Comparison of ENCODE assay signal across 1 cellular context in the genomic region with DNA sequence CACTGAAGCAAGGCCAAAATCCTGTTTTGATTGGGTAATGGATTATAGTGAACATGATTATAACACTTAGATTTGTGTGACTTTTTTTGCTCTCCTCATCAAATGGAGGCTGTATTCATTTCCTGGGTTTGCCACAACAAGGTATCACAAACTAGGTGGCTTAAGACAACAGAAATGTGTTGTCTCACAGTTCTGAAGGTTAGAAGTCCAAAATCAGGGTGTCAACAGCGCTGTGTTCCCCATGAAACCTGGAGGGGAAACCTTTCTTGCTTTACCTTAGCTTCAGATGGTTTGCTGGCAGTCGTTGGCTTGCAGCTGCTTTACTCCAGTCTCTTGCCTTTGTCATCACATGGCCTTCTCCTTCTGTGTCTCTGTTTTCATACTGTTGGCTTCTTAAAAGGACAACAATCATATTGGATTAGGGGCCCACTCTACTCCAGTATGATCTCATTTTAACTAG.
TF ChIP-seq lines count a peak whose summit lies in the region.

No MANE protein-coding gene starts in this region.

TF ChIP-seq in HEK293, 187 proteins besides CTCF, POLR2A, EP300 and RAD21 (continued from another document):
- TF ChIP-seq SCRT1 (tag by site-specific recombination; IDR thresholded peaks at IDR 0.05; ENCODE audit: borderline replicate concordance), result no peak
- TF ChIP-seq ZBTB6 (tag by site-specific recombination; IDR thresholded peaks at IDR 0.05), result no peak
- TF ChIP-seq, protein P1, sequence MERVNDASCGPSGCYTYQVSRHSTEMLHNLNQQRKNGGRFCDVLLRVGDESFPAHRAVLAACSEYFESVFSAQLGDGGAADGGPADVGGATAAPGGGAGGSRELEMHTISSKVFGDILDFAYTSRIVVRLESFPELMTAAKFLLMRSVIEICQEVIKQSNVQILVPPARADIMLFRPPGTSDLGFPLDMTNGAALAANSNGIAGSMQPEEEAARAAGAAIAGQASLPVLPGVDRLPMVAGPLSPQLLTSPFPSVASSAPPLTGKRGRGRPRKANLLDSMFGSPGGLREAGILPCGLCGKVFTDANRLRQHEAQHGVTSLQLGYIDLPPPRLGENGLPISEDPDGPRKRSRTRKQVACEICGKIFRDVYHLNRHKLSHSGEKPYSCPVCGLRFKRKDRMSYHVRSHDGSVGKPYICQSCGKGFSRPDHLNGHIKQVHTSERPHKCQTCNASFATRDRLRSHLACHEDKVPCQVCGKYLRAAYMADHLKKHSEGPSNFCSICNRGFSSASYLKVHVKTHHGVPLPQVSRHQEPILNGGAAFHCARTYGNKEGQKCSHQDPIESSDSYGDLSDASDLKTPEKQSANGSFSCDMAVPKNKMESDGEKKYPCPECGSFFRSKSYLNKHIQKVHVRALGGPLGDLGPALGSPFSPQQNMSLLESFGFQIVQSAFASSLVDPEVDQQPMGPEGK (tag by site-specific recombination; IDR thresholded peaks at IDR 0.05), result no peak
- no peak for TF ChIP-seq ZNF610 (tag by site-specific recombination; IDR thresholded peaks at IDR 0.05; ENCODE audit: borderline replicate concordance)
- no peak for TF ChIP-seq ZNF544 (tag by site-specific recombination; IDR thresholded peaks at IDR 0.05)
- TF ChIP-seq KLF9 (tag by site-specific recombination; IDR thresholded peaks at IDR 0.05; ENCODE audit: low read depth), result no peak
- TF ChIP-seq ZFP69B (tag by site-specific recombination; IDR thresholded peaks at IDR 0.05), result 0 out of 2 replicates have a peak, but pooled peaks have one; percentile 22
- no peak for TF ChIP-seq ZNF664 (tag by site-specific recombination; IDR thresholded peaks at IDR 0.05)
